Comparison of ENCODE assay signal across 21 cellular contexts in the genomic region with DNA sequence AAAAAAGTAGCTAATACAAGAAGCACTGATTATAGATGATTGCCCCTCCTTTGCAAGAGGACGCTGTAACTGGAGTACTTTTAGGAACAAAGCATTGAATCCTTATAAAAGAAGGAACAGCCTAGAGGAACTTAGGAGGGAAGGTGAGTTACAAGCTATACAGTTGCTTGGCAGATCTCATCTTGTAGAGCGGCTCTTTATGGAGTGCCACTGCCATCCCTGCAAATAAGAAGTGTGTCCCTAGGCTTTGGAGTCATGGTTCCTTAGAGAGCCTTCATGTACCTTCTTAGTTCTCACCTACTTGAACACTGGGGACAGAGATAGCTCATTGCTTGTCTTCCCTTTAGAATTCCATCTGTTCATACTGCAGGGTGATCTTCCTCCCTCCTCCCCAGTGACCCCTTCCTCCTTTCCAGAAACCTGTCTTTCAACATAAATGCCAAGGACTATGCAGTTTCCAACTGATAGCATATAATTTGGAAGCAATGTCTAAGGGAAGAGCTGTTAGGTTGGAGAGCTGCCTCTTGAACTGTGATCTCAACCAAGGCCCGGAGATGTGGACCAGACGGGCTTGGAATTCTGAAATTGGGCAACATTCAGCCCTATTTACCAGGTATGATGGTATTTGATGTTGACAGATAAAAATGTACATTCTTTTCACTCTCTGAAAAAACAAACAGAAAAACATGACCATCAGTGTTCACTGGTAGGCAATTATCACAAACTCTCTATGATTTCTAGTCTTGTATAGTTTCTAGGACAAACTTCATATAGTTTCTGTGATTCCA. TPM values are rescaled to one million over a fixed set of nuclear protein-coding genes. Genes with fewer than 3 reads are reported as not detected.
A peak's percentile ranks its signal among the peaks of the same experiment; 100 is the strongest.
DNase-seq lines count a peak whose midpoint lies in the region; ATAC-seq, FAIRE-seq and TF ChIP-seq lines count a peak whose summit lies in the region.
"Had no signal": no experiment of that assay in that cellular context is flagged by ENCODE, and none has a peak within 500 bp of the region (broad histone marks: within the 10 kb centered on the region; RNA-seq: fewer than 3 reads in every experiment).

No MANE protein-coding gene starts in this region.

- H3K4me2 ChIP-seq in HCT116 (ENCODE audit: low read length), result 0 out of 2 replicates have a peak overlapping the region, but pooled peaks have one; percentile 7

- no peaks in the 10 kb centered on the region for H3K9me3 ChIP-seq in HCT116 (ENCODE audit: control insufficient read depth in 1 of 2, insufficient read depth in 1 of 2, low read depth in 1 of 2, low read length in 2 of 2)
- H3K9me3 ChIP-seq: BLaER1, Caco-2 had no signal

- CTCF ChIA-PET in HCT116 (lab: Charles Lee), result no interaction called here

- BruUV-seq in HCT116 (replicated peaks; lab: Mats Ljungman, UMichigan), result no TSS peak

- no peak overlapping the region for H3K27ac ChIP-seq in HCT116 (ENCODE audit: low read depth, low read length)
- H3K27ac ChIP-seq: BLaER1, C4-2B, GM23248 had no signal

- H3K4me3 ChIP-seq in HCT116 (replicated peaks in 1 of 2; ENCODE audit: low read depth in 1 of 2, low read length in 2 of 2), result no peak overlapping the region
- H3K4me3 ChIP-seq: BLaER1, GM23248 had no signal

- POLR2A ChIA-PET in HCT116 (lab: Charles Lee), result no interaction called here

- no peak for ATAC-seq in HCT116
- peak; percentile 59 for ATAC-seq in esophagus mucosa
- no peak for ATAC-seq in HG03469 (IDR thresholded peaks at IDR 0.05; ENCODE audit: unreplicated experiment)
- ATAC-seq: CD8-positive, alpha-beta T cell had no signal

- peak; percentile 60 for FAIRE-seq in H54 (lab: Jason Lieb, UNC)
- FAIRE-seq: A204.1, G401.6, GM12892, GM19239, H1 had no signal

- TF ChIP-seq RAD21 in HCT116 (IDR thresholded peaks at IDR 0.05; ENCODE audit: low read depth), result no peak

- TF ChIP-seq POLR2A in H54 (IDR thresholded peaks at IDR 0.05; ENCODE audit: low read depth, low read length), result no peak
- TF ChIP-seq POLR2A in HCT116 (IDR thresholded peaks at IDR 0.05; ENCODE audit: borderline replicate concordance, extremely low read depth, insufficient read depth, insufficient read length), result no peak

- H2AFZ ChIP-seq in HCT116 (ENCODE audit: low read depth, low read length, poor library complexity, severe bottlenecking), result no peak overlapping the region
- H2AFZ ChIP-seq: GM23248 had no signal

- H3K79me2 ChIP-seq in HCT116 (ENCODE audit: insufficient read depth, low read length), result peaks cover 54% of the 10 kb centered on the region

- H3K4me1 ChIP-seq in HCT116 (ENCODE audit: control insufficient read depth in 1 of 2, insufficient read depth in 2 of 2, low read length in 2 of 2), result peaks cover 0 to 15% of the 10 kb centered on the region in 2 experiments; a peak in 2 of 4 replicates

- DNase-seq in H54 (ENCODE audit: insufficient read length, low spot score), result no peak
- no peak for DNase-seq in HCT116 (ENCODE audit: low read depth, low spot score)
- DNase-seq in 8988T, result no peak
- no peak for DNase-seq in NCI-H524 treated with DMSO at 0.1 percent for 48 hours (lab: John Stamatoyannopoulos, UW)
- DNase-seq: Caco-2; CD4-positive, CD25-positive, alpha-beta regulatory T cell; CD8-positive, alpha-beta T cell; DMS153; DND-41; GM23248; H9; HFFc6 had no signal

- H3K9me2 ChIP-seq in HCT116 (ENCODE audit: insufficient read depth), result no peaks in the 10 kb centered on the region

- intact Hi-C loops in HCT116 (cut with micrococcal nuclease), result no loop called here

- no peaks in the 10 kb centered on the region for H4K20me1 ChIP-seq in HCT116 (ENCODE audit: insufficient read depth)

- TF ChIP-seq CTCF in HCT116 (IDR thresholded peaks at IDR 0.05 in 2 of 3, conservative IDR thresholded peaks at IDR 0.05 in 1 of 3; ENCODE audit: borderline replicate concordance in 1 of 3, insufficient read depth in 1 of 3, low read depth in 2 of 3, low read length in 2 of 3), result no peak

- H3K27me3 ChIP-seq in HCT116 (ENCODE audit: insufficient read depth, low read length), result no peaks in the 10 kb centered on the region
- H3K27me3 ChIP-seq: BLaER1 had no signal

- H3K9ac ChIP-seq in HCT116 (ENCODE audit: low read length), result no peak overlapping the region
- H3K9ac ChIP-seq: BLaER1, GM23248 had no signal

- RAD21 ChIA-PET in HCT116 (lab: Charles Lee; ENCODE audit: low non-redundant PET in 1 of 2, low total read pairs in 2 of 2, uncharacterized antibody in 2 of 2, unreplicated experiment in 2 of 2), result no interaction called here

- no peaks in the 10 kb centered on the region; a peak in 1 of 4 replicates for H3K36me3 ChIP-seq in HCT116 (ENCODE audit: control insufficient read depth in 1 of 2, insufficient read depth in 2 of 2, low read length in 2 of 2)

TF ChIP-seq in HCT116, 20 proteins besides CTCF, POLR2A, EP300 and RAD21:
- TF ChIP-seq ZFX (IDR thresholded peaks at IDR 0.05), result no peak
- no peak for TF ChIP-seq EZH2phosphoT487 (IDR thresholded peaks at IDR 0.05; ENCODE audit: borderline replicate concordance)
- TF ChIP-seq, protein P1, sequence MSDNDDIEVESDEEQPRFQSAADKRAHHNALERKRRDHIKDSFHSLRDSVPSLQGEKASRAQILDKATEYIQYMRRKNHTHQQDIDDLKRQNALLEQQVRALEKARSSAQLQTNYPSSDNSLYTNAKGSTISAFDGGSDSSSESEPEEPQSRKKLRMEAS (IDR thresholded peaks at IDR 0.05), result no peak
- TF ChIP-seq SP1 (IDR thresholded peaks at IDR 0.05; ENCODE audit: low read depth), result no peak
- no peak for TF ChIP-seq SIN3A (IDR thresholded peaks at IDR 0.05; ENCODE audit: low read depth)
- no peak for TF ChIP-seq YY1 (IDR thresholded peaks at IDR 0.05; ENCODE audit: extremely low read depth, insufficient replicate concordance, low read depth, low read length)
- no peak for TF ChIP-seq ZNF274 (IDR thresholded peaks at IDR 0.05; ENCODE audit: low read depth, low read length)
- no peak for TF ChIP-seq TCF7L2 (IDR thresholded peaks at IDR 0.05; ENCODE audit: borderline replicate concordance, extremely low read depth, insufficient read depth, insufficient read length)
- no peak for TF ChIP-seq JUND (IDR thresholded peaks at IDR 0.05)
- TF ChIP-seq EZH2 (IDR thresholded peaks at IDR 0.05), result no peak
- no peak for TF ChIP-seq SRF (IDR thresholded peaks at IDR 0.05; ENCODE audit: low read depth)
- TF ChIP-seq EGR1 (IDR thresholded peaks at IDR 0.05; ENCODE audit: low read depth), result no peak
- no peak for TF ChIP-seq CEBPB (IDR thresholded peaks at IDR 0.05; ENCODE audit: low read depth)
- no peak for TF ChIP-seq CBX3 (IDR thresholded peaks at IDR 0.05; ENCODE audit: low read depth)
- TF ChIP-seq ELF1 (IDR thresholded peaks at IDR 0.05; ENCODE audit: borderline replicate concordance, low read depth), result no peak
- TF ChIP-seq, protein P2, sequence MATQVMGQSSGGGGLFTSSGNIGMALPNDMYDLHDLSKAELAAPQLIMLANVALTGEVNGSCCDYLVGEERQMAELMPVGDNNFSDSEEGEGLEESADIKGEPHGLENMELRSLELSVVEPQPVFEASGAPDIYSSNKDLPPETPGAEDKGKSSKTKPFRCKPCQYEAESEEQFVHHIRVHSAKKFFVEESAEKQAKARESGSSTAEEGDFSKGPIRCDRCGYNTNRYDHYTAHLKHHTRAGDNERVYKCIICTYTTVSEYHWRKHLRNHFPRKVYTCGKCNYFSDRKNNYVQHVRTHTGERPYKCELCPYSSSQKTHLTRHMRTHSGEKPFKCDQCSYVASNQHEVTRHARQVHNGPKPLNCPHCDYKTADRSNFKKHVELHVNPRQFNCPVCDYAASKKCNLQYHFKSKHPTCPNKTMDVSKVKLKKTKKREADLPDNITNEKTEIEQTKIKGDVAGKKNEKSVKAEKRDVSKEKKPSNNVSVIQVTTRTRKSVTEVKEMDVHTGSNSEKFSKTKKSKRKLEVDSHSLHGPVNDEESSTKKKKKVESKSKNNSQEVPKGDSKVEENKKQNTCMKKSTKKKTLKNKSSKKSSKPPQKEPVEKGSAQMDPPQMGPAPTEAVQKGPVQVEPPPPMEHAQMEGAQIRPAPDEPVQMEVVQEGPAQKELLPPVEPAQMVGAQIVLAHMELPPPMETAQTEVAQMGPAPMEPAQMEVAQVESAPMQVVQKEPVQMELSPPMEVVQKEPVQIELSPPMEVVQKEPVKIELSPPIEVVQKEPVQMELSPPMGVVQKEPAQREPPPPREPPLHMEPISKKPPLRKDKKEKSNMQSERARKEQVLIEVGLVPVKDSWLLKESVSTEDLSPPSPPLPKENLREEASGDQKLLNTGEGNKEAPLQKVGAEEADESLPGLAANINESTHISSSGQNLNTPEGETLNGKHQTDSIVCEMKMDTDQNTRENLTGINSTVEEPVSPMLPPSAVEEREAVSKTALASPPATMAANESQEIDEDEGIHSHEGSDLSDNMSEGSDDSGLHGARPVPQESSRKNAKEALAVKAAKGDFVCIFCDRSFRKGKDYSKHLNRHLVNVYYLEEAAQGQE (IDR thresholded peaks at IDR 0.05; ENCODE audit: low read depth), result no peak
- TF ChIP-seq FOSL1 (IDR thresholded peaks at IDR 0.05; ENCODE audit: low read depth), result no peak
- no peak for TF ChIP-seq POLR2AphosphoS5 (IDR thresholded peaks at IDR 0.05; ENCODE audit: low read depth, low read length)
TF ChIP-seq in HCT116: peak in this region for 0.

RNA-seq across cellular contexts. Expression of gene FMNL2, which starts 7.5 kb away (rescaled TPM):
- total RNA-seq in HCT116 (2021; ENCODE audit: unreplicated experiment), result 28.1 TPM
- 8.0 and 11.4 TPM in 2 replicates for polyA plus RNA-seq in HCT116 (2012)
- 12.4 TPM for total RNA-seq in esophagus mucosa
